ENCODE assay signal across 29 cellular contexts in the genomic region with DNA sequence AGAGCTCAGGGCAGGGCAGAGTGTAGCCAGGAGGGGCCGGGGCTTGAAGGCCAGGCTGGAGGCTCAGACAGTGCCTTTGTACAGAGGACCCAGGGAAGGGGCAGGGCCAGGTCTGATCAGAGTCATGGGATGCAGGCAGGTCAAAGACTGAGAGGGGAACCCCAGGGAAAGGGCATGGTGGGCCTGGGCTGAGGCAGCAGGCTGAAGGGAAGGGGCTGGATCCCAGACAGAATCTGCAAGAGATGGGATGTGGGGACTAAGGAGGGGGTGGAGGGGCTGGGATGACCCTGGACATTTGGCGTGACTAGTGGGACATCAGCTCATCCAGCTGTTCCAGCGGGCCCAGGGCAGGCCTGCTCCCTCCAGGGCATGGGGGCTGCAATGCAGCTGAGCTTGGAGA.
"Had no signal": no experiment of that assay in that cellular context is flagged by ENCODE, and none has a peak within 500 bp of the region (broad histone marks: within the 10 kb centered on the region; RNA-seq: fewer than 3 reads in every experiment).

No MANE protein-coding gene starts in this region.

- H3K4me1 ChIP-seq: adrenal gland, body of pancreas, breast epithelium had no signal

- H3K27ac ChIP-seq: adrenal gland, body of pancreas, breast epithelium, SJCRH30, SK-N-MC, VCaP had no signal

- H3K4me3 Mint-ChIP-seq: activated B cell treated with CpG ODN at 0.5 μM for 24 hours; activated CD4-positive, alpha-beta memory T cell treated with anti-CD3 and anti-CD28 coated beads, Interleukin-2, amount 10 ng/mL, durations not matched to agents 7 days and 5 days; activated CD8-positive, alpha-beta memory T cell treated with anti-CD3 and anti-CD28 coated beads, Interleukin-2, amount 10 ng/mL, durations not matched to agents 7 days and 5 days; activated naive CD4-positive, alpha-beta T cell treated with anti-CD3 and anti-CD28 coated beads for 36 hours; T-cell had no signal

- ATAC-seq: activated CD8-positive, alpha-beta memory T cell treated with anti-CD3 and anti-CD28 coated beads, Interleukin-2, amount 10 ng/mL, durations not matched to agents 7 days and 5 days; activated naive CD4-positive, alpha-beta T cell treated with anti-CD3 and anti-CD28 coated beads, Interleukin-2, amount 50 U/mL, for 72 hours; body of pancreas; K562; Panc1; T-cell had no signal

- H3K4me1 Mint-ChIP-seq: activated B cell treated with CpG ODN at 0.5 μM for 24 hours; activated CD4-positive, alpha-beta memory T cell treated with anti-CD3 and anti-CD28 coated beads, Interleukin-2, amount 10 ng/mL, durations not matched to agents 7 days and 5 days; activated CD8-positive, alpha-beta memory T cell treated with anti-CD3 and anti-CD28 coated beads, Interleukin-2, amount 10 ng/mL, durations not matched to agents 7 days and 5 days; T-cell had no signal

- H3K4me3 ChIP-seq: adrenal gland, body of pancreas, breast epithelium, K562, SJCRH30, SK-N-MC had no signal

- H3K27me3 ChIP-seq: adrenal gland, body of pancreas, breast epithelium, SJCRH30 had no signal

- DNase-seq: activated B cell treated with CpG ODN at 0.5 μM for 24 hours; activated CD4-positive, alpha-beta memory T cell treated with anti-CD3 and anti-CD28 coated beads, Interleukin-2, amount 10 ng/mL, durations not matched to agents 7 days and 5 days; activated CD4-positive, alpha-beta T cell treated with anti-CD3 and anti-CD28 coated beads for 48 hours; activated CD4-positive, CD25-positive, alpha-beta regulatory T cell treated with anti-CD3 and anti-CD28 coated beads, Interleukin-2, amount 50 U/mL, for 72 hours; activated CD8-positive, alpha-beta memory T cell treated with anti-CD3 and anti-CD28 coated beads for 24 hours; activated CD8-positive, alpha-beta memory T cell treated with anti-CD3 and anti-CD28 coated beads, Interleukin-2, amount 10 ng/mL, durations not matched to agents 7 days and 5 days; activated CD8-positive, alpha-beta memory T cell treated with anti-CD3 and anti-CD28 coated beads, Interleukin-2, amount 50 U/mL, for 48 hours; activated gamma-delta T cell treated with Interleukin-2 at 50 U/mL for 16 hours; activated naive CD4-positive, alpha-beta T cell treated with anti-CD3 and anti-CD28 coated beads for 36 hours; adrenal gland; body of pancreas; NCI-H1105; NCI-H1417 treated with DMSO at 0.1 percent for 48 hours; NCI-H187 treated with DMSO at 0.1 percent for 48 hours; NCI-H2081; NCI-H226; NCI-H524 treated with DMSO at 0.1 percent for 48 hours; SHP77; SJCRH30; T-cell; T-helper 2 cell; T-helper 9 cell had no signal

- FAIRE-seq: astrocyte, K562 had no signal

- H3K9me3 ChIP-seq: adrenal gland, body of pancreas, breast epithelium, SJCRH30 had no signal

- H3K9me3 Mint-ChIP-seq: activated B cell treated with CpG ODN at 0.5 μM for 24 hours; activated CD4-positive, alpha-beta memory T cell treated with anti-CD3 and anti-CD28 coated beads, Interleukin-2, amount 10 ng/mL, durations not matched to agents 7 days and 5 days; activated naive CD4-positive, alpha-beta T cell treated with anti-CD3 and anti-CD28 coated beads for 36 hours; activated naive CD4-positive, alpha-beta T cell treated with anti-CD3 and anti-CD28 coated beads, Interleukin-2, amount 50 U/mL, for 72 hours; T-cell had no signal

- H3K27ac Mint-ChIP-seq: activated B cell treated with CpG ODN at 0.5 μM for 24 hours; activated CD4-positive, alpha-beta memory T cell treated with anti-CD3 and anti-CD28 coated beads, Interleukin-2, amount 10 ng/mL, durations not matched to agents 7 days and 5 days; activated CD8-positive, alpha-beta memory T cell treated with anti-CD3 and anti-CD28 coated beads, Interleukin-2, amount 10 ng/mL, durations not matched to agents 7 days and 5 days; activated naive CD4-positive, alpha-beta T cell treated with anti-CD3 and anti-CD28 coated beads for 36 hours; T-cell had no signal
